Comparison of ENCODE assay signal across 22 cellular contexts in genomic region chr10:63071145-63071544, GRCh38.
DNase-seq lines count a peak whose midpoint lies in the region; ATAC-seq and TF ChIP-seq lines count a peak whose summit lies in the region.
"Had no signal": no experiment of that assay in that cellular context is flagged by ENCODE, and none has a peak within 500 bp of the region (broad histone marks: within the 10 kb centered on the region; RNA-seq: fewer than 3 reads in every experiment).

No MANE protein-coding gene starts in this region.

- no peak overlapping the region for H3K27ac ChIP-seq in GM23338 (ENCODE audit: low read depth)
- H3K27ac ChIP-seq in lower lobe of right lung = no peak overlapping the region
- no peak overlapping the region for H3K27ac ChIP-seq in heart right ventricle
- H3K27ac ChIP-seq: C4-2B, colonic mucosa, heart left ventricle, spleen, upper lobe of left lung had no signal

- H3K4me1 Mint-ChIP-seq in GM23338 = no peaks in the 10 kb centered on the region; the same call in 2 of the 3 replicates

- H3K9me3 ChIP-seq in lower lobe of right lung (no peaks in the 10 kb centered on the region), heart right ventricle (no peaks in the 10 kb centered on the region)
- H3K9me3 ChIP-seq: colonic mucosa, heart left ventricle, spleen, upper lobe of left lung had no signal

- H3F3A ChIP-seq in GM23338 (replicated peaks; ENCODE audit: low read depth) = no peaks in the 10 kb centered on the region

- peak; percentile 31; the same call in 2 of the 3 replicates for ATAC-seq in GM23338
- peak; percentile 87 to 89 for ATAC-seq in lower lobe of right lung
- no peak for ATAC-seq in heart right ventricle
- ATAC-seq: activated CD8-positive, alpha-beta T cell treated with anti-CD3 and anti-CD28 coated beads, Interleukin-2, amount 10 ng/mL, durations not matched to agents 7 days and 5 days; heart left ventricle; right cardiac atrium had no signal

- H4K20me1 ChIP-seq in GM23338 (replicated peaks; ENCODE audit: insufficient read depth) = no peaks in the 10 kb centered on the region

- H3K27me3 ChIP-seq in GM23338 (ENCODE audit: insufficient read depth) (no peaks in the 10 kb centered on the region), lower lobe of right lung (ENCODE audit: low read depth) (peaks cover 8% of the 10 kb centered on the region), heart right ventricle (peaks cover 0 to 51% (median 12%) of the 10 kb centered on the region in 7 donors)
- H3K27me3 ChIP-seq: colonic mucosa, upper lobe of left lung had no signal

- H3K36me3 Mint-ChIP-seq in GM23338 (ENCODE audit: low read depth) = no peaks in the 10 kb centered on the region
- H3K36me3 Mint-ChIP-seq: activated naive CD8-positive, alpha-beta T cell had no signal

- peaks cover 7% of the 10 kb centered on the region for H3K27me3 Mint-ChIP-seq in GM23338 (ENCODE audit: insufficient read depth, low read depth, poor library complexity)

- intact Hi-C loops in lower lobe of right lung (cut with DNase I) (no loop called here), heart right ventricle (cut with DNase I) (no loop called here)

- no peak overlapping the region; the same call in 1 of the 2 replicates for H3K27ac Mint-ChIP-seq in GM23338
- H3K27ac Mint-ChIP-seq: activated CD8-positive, alpha-beta T cell treated with anti-CD3 and anti-CD28 coated beads, Interleukin-2, amount 10 ng/mL, durations not matched to agents 7 days and 5 days; activated naive CD8-positive, alpha-beta T cell had no signal

- H3K9me3 Mint-ChIP-seq in GM23338 = no peaks in the 10 kb centered on the region

- H3K4me1 ChIP-seq in GM23338 (ENCODE audit: insufficient read depth) = no peaks in the 10 kb centered on the region
- no peaks in the 10 kb centered on the region for H3K4me1 ChIP-seq in lower lobe of right lung
- H3K4me1 ChIP-seq in heart right ventricle = no peaks in the 10 kb centered on the region
- H3K4me1 ChIP-seq: colonic mucosa, heart left ventricle, upper lobe of left lung had no signal

- H3K4me3 ChIP-seq in GM23338 (no peak overlapping the region), lower lobe of right lung (no peak overlapping the region), heart right ventricle (no peak overlapping the region)
- H3K4me3 ChIP-seq: colonic mucosa, heart left ventricle, spleen, upper lobe of left lung had no signal

- WGBS in heart right ventricle, 2 donors = 84 to 89% methylated on average over 11 of the region's 11 CpGs

- H3K9me2 ChIP-seq in GM23338 (ENCODE audit: insufficient read depth) = 0 out of 2 replicates have a peak, but pooled peaks cover 3% of the 10 kb centered on the region

- DNase-seq in GM23338 (ENCODE audit: low spot score) (no peak), NCI-H2029 (lab: John Stamatoyannopoulos, UW) (peak; percentile 64), NCI-H82 (lab: John Stamatoyannopoulos, UW) (peak; percentile 87), lower lobe of right lung (peak; percentile 61), superior temporal gyrus (ENCODE audit: extremely low spot score) (no peak), heart right ventricle (no peak), NCI-H526 (lab: John Stamatoyannopoulos, UW) (no peak), dermis blood vessel endothelial cell (no peak)
- DNase-seq: activated CD8-positive, alpha-beta T cell treated with anti-CD3 and anti-CD28 coated beads, Interleukin-2, amount 10 ng/mL, durations not matched to agents 7 days and 5 days; anterior cingulate cortex; colonic mucosa; effector memory CD4-positive, alpha-beta T cell; heart left ventricle; mesendoderm; NK-92 treated with Interleukin-12 subunit alpha and Interleukin-12 subunit beta, amount 100 ng/mL, for 24 hours; posterior cingulate gyrus; right cardiac atrium; Right ventricle myocardium superior; spleen had no signal

- H3K4me3 Mint-ChIP-seq in GM23338 = no peak overlapping the region
- H3K4me3 Mint-ChIP-seq: activated CD8-positive, alpha-beta T cell treated with anti-CD3 and anti-CD28 coated beads, Interleukin-2, amount 10 ng/mL, durations not matched to agents 7 days and 5 days; activated naive CD8-positive, alpha-beta T cell had no signal

- H2AFZ ChIP-seq in GM23338 = peak overlapping the region; percentile 90

- no peaks in the 10 kb centered on the region for H3K79me2 ChIP-seq in GM23338 (replicated peaks; ENCODE audit: insufficient read depth)

- no peak overlapping the region for H3K4me2 ChIP-seq in GM23338

- no peaks in the 10 kb centered on the region for H3K36me3 ChIP-seq in GM23338 (ENCODE audit: insufficient read depth)
- no peaks in the 10 kb centered on the region for H3K36me3 ChIP-seq in lower lobe of right lung
- H3K36me3 ChIP-seq in heart right ventricle = no peaks in the 10 kb centered on the region
- H3K36me3 ChIP-seq: colonic mucosa, heart left ventricle, spleen, upper lobe of left lung had no signal

- TF ChIP-seq CTCF in GM23338 (conservative IDR thresholded peaks at IDR 0.05; ENCODE audit: low read depth in 2 of 2) = no peak
- TF ChIP-seq CTCF in lower lobe of right lung (IDR thresholded peaks at IDR 0.05) = no peak
- TF ChIP-seq CTCF in heart right ventricle (IDR thresholded peaks at IDR 0.05) = no peak

TF ChIP-seq in GM23338, 12 proteins besides CTCF, POLR2A, EP300 and RAD21 (continues in another document):
- TF ChIP-seq EZH2 (IDR thresholded peaks at IDR 0.05; ENCODE audit: low read depth, unreplicated experiment) (no peak), ETS1 (IDR thresholded peaks at IDR 0.05) (no peak), NANOG (IDR thresholded peaks at IDR 0.05; ENCODE audit: borderline replicate concordance) (no peak), ZNF462 (CRISPR knock-in tag; IDR thresholded peaks at IDR 0.05) (no peak), CREB1 (CRISPR knock-in tag; IDR thresholded peaks at IDR 0.05; ENCODE audit: low read depth) (no peak), EZH2phosphoT487 (IDR thresholded peaks at IDR 0.05; ENCODE audit: unreplicated experiment) (no peak), ZNF114 (CRISPR knock-in tag; IDR thresholded peaks at IDR 0.05) (no peak)

Comparison
In these comparisons a context has a peak if more than half of its experiments do, and no peak if none do; other contexts are left out.
1. ATAC-seq: peak in GM23338 (single experiment) and lower lobe of right lung (2 of 2); none in heart right ventricle (0 of 8).
2. DNase-seq: peak in NCI-H2029 (single experiment), NCI-H82 (single experiment) and lower lobe of right lung (single experiment); none in GM23338 (single experiment), superior temporal gyrus (single experiment), heart right ventricle (0 of 2), NCI-H526 (0 of 2) and dermis blood vessel endothelial cell (single experiment).